Comparison of ENCODE assay signal across 12 cellular contexts in genomic region chr9:14310247-14310646, GRCh38. TPM values are rescaled to one million over a fixed set of nuclear protein-coding genes. Genes with fewer than 3 reads are reported as not detected.
DNase-seq lines count a peak whose midpoint lies in the region; ATAC-seq, FAIRE-seq and TF ChIP-seq lines count a peak whose summit lies in the region.
"Had no signal": no experiment of that assay in that cellular context is flagged by ENCODE, and none has a peak within 500 bp of the region (broad histone marks: within the 10 kb centered on the region; RNA-seq: fewer than 3 reads in every experiment).

No MANE protein-coding gene starts in this region.

- TF ChIP-seq POLR2A in A549 (IDR thresholded peaks at IDR 0.05; ENCODE audit: low read length) (no peak), prostate gland (IDR thresholded peaks at IDR 0.05) (no peak), testis (IDR thresholded peaks at IDR 0.05) (no peak)

- TF ChIP-seq EP300 in A549 (IDR thresholded peaks at IDR 0.05): no peak

- POLR2A ChIA-PET in A549 (lab: Yijun Ruan, JAX): no interaction called here

- DNase-seq in A549 (ENCODE audit: low read depth in 1 of 2, low spot score in 1 of 2) (no peak), SJCRH30 (no peak), epithelial cell of proximal tubule (ENCODE audit: low read depth) (no peak), prostate gland (ENCODE audit: low spot score) (no peak), testis (no peak), NCI-H2227 (lab: John Stamatoyannopoulos, UW; ENCODE audit: unreplicated experiment) (no peak), glutamatergic neuron (no peak)
- DNase-seq: activated naive CD4-positive, alpha-beta T cell treated with anti-CD3 and anti-CD28 coated beads, Interleukin-2, amount 50 U/mL, for 16 hours; NCI-H1930; T1000 had no signal

- H3K9me3 ChIP-seq in A549 (no peaks in the 10 kb centered on the region), SJCRH30 (replicated peaks) (no peaks in the 10 kb centered on the region), prostate gland (no peaks in the 10 kb centered on the region), testis (no peaks in the 10 kb centered on the region)

- H3K4me3 ChIP-seq in A549: peak overlapping the region; percentile 68; the same call in 2 of the 3 replicates
- peak overlapping the region; percentile 79; the same call in 1 of the 2 replicates for H3K4me3 ChIP-seq in SJCRH30
- peak overlapping the region; percentile 72 for H3K4me3 ChIP-seq in epithelial cell of proximal tubule (ENCODE audit: low read depth, low read length)
- H3K4me3 ChIP-seq in prostate gland: peak overlapping the region; percentile 73 to 86
- no peak overlapping the region for H3K4me3 ChIP-seq in testis
- H3K4me3 ChIP-seq: BLaER1 had no signal

- FAIRE-seq in A549 (lab: Jason Lieb, UNC): no peak

- 48% methylated on average over 2 of the region's 2 CpGs for WGBS in A549 (ENCODE audit: missing lambda C conversion rate)
- WGBS in prostate gland: 52% methylated on average over 2 of the region's 2 CpGs
- 69 to 73% methylated on average over 2 of the region's 2 CpGs for WGBS in testis, 2 donors

- intact Hi-C loops in prostate gland (cut with DNase I): loop anchor here (5.0 to 10.0 kb wide), 3 partner anchors 37 to 215 kb away; no protein-coding TSS in a partner anchor
- intact Hi-C loops in testis (cut with DNase I; ENCODE audit: low total_unique reads): no loop called here

- H3K27ac ChIP-seq in A549 (peak overlapping the region; percentile 24 to 94; a peak in 4 of 6 replicates), SJCRH30 (no peak overlapping the region), prostate gland (peak overlapping the region; percentile 21 to 99), testis (no peak overlapping the region)
- H3K27ac ChIP-seq: BLaER1 had no signal

- no peak overlapping the region for H3K27ac Mint-ChIP-seq in glutamatergic neuron (ENCODE audit: unreplicated experiment)

- TF ChIP-seq CTCF in A549 (IDR thresholded peaks at IDR 0.05) (no peak), epithelial cell of proximal tubule (conservative IDR thresholded peaks at IDR 0.05; ENCODE audit: low read depth, low read length) (no peak), prostate gland (IDR thresholded peaks at IDR 0.05) (no peak), testis (IDR thresholded peaks at IDR 0.05) (no peak), glutamatergic neuron (IDR thresholded peaks at IDR 0.05; ENCODE audit: partially characterized antibody, unreplicated experiment) (no peak)

- H3K27me3 Mint-ChIP-seq in glutamatergic neuron (ENCODE audit: unreplicated experiment): peaks cover 10% of the 10 kb centered on the region

- no peaks in the 10 kb centered on the region for H3K27me3 ChIP-seq in SJCRH30
- H3K27me3 ChIP-seq in prostate gland (replicated peaks; ENCODE audit: insufficient read depth): no peaks in the 10 kb centered on the region
- no peaks in the 10 kb centered on the region for H3K27me3 ChIP-seq in testis
- H3K27me3 ChIP-seq: BLaER1 had no signal

- H3K4me1 ChIP-seq in A549 (peaks cover 34% of the 10 kb centered on the region), SJCRH30 (peaks cover 14% of the 10 kb centered on the region), prostate gland (replicated peaks) (no peaks in the 10 kb centered on the region), testis (no peaks in the 10 kb centered on the region)

- peaks cover 2% of the 10 kb centered on the region for H3K4me1 Mint-ChIP-seq in glutamatergic neuron (ENCODE audit: low read depth, unreplicated experiment)

- CTCF ChIA-PET in A549 (lab: Yijun Ruan, JAX): no interaction called here

- H3K4me2 ChIP-seq in A549: peak overlapping the region; percentile 71

- H3K9me3 Mint-ChIP-seq in glutamatergic neuron (ENCODE audit: unreplicated experiment): peaks cover 10% of the 10 kb centered on the region

- ATAC-seq in A549 (no peak), HG02870 (IDR thresholded peaks at IDR 0.05; ENCODE audit: unreplicated experiment) (no peak)

- H3K36me3 Mint-ChIP-seq in glutamatergic neuron (ENCODE audit: unreplicated experiment): no peaks in the 10 kb centered on the region

- no peak for TF ChIP-seq RAD21 in A549 (conservative IDR thresholded peaks at IDR 0.05 in 1 of 2, IDR thresholded peaks at IDR 0.05 in 1 of 2)

- H3K36me3 ChIP-seq in SJCRH30: peaks cover 23% of the 10 kb centered on the region
- no peaks in the 10 kb centered on the region for H3K36me3 ChIP-seq in prostate gland
- no peaks in the 10 kb centered on the region for H3K36me3 ChIP-seq in testis (ENCODE audit: low read depth, missing control alignments)
- H3K36me3 ChIP-seq: BLaER1 had no signal

- H3K4me3 Mint-ChIP-seq in glutamatergic neuron (ENCODE audit: unreplicated experiment): no peak overlapping the region

TF ChIP-seq in A549, 52 proteins besides CTCF, POLR2A, EP300 and RAD21:
- TF ChIP-seq TFCP2L1 (CRISPR knock-in tag; IDR thresholded peaks at IDR 0.05) (no peak), HES2 (IDR thresholded peaks at IDR 0.05) (no peak), MYC (IDR thresholded peaks at IDR 0.05; ENCODE audit: borderline replicate concordance, low read length) (no peak), REST (IDR thresholded peaks at IDR 0.05) (no peak), BHLHE40 (IDR thresholded peaks at IDR 0.05; ENCODE audit: low read depth, low read length) (no peak), NFE2L2 (conservative IDR thresholded peaks at IDR 0.05; ENCODE audit: low read length) (no peak), MAFK (IDR thresholded peaks at IDR 0.05; ENCODE audit: partially characterized antibody) (no peak), NR3C1 (IDR thresholded peaks at IDR 0.05) (no peak), HOXB13 (CRISPR knock-in tag; IDR thresholded peaks at IDR 0.05; ENCODE audit: low read depth) (no peak), HEYL (CRISPR knock-in tag; IDR thresholded peaks at IDR 0.05) (no peak), ZC3H11A (IDR thresholded peaks at IDR 0.05) (no peak), RNF2 (IDR thresholded peaks at IDR 0.05; ENCODE audit: borderline replicate concordance, low read depth) (no peak), NPAS2 (CRISPR knock-in tag; IDR thresholded peaks at IDR 0.05; ENCODE audit: borderline replicate concordance) (no peak), CBX8 (IDR thresholded peaks at IDR 0.05) (no peak)
TF ChIP-seq in A549: peak in this region for 0.

RNA-seq across cellular contexts. Expression of gene NFIB, which starts 3.7 kb away (rescaled TPM):
- polyA plus RNA-seq in A549 (2011; rRNA removed) (21.7 and 27.1 TPM in 2 replicates), A549 (2017; fragmentation: RNase III; extraction: RNeasy Plus Mini Kit Qiagen cat#74134 plus additional on column Dnase treatment) (10.7 to 13.2 TPM (median 12.0 TPM) in 3 replicates), testis (ENCODE audit: insufficient read depth, low read depth, low replicate concordance) (8.4 TPM)
- 7.4 and 8.2 TPM in 2 replicates for polyA plus RNA-seq in A549 (2012; cell fraction: cytosol; rRNA removed)
- polyA plus RNA-seq in A549 (2012; cell fraction: nucleus; rRNA removed): 7.4 and 11.4 TPM in 2 replicates
- polyA minus RNA-seq in A549 (2011; rRNA and poly(A)+ RNA removed): 59.3 and 63.6 TPM in 2 replicates
- total RNA-seq in SJCRH30 (2014; rRNA removed; shearing (Covaris generic)): 44.7 and 48.1 TPM in 2 replicates
- total RNA-seq in epithelial cell of proximal tubule (2.4 and 5.0 TPM in 2 replicates), prostate gland (100 to 1,000 TPM; 131 to 165 TPM), testis (10 to 100 TPM; 23.1 to 34.7 TPM), glutamatergic neuron (ENCODE audit: unreplicated experiment) (1.5 TPM)

Comparison
In these comparisons a context has a peak if more than half of its experiments do, and no peak if none do; other contexts are left out.
1. H3K27ac ChIP-seq: peak in A549 (2 of 2) and prostate gland (2 of 2); none in SJCRH30 (single experiment) and testis (0 of 2).
2. H3K4me3 ChIP-seq: peak in A549 (single experiment), SJCRH30 (single experiment), epithelial cell of proximal tubule (single experiment) and prostate gland (2 of 2); none in testis (0 of 2).